ENCODE assay signal across 17 cellular contexts in genomic region chr21:26365849-26366248, GRCh38.
DNase-seq lines count a peak whose midpoint lies in the region; ATAC-seq and TF ChIP-seq lines count a peak whose summit lies in the region.
"Had no signal": no experiment of that assay in that cellular context is flagged by ENCODE, and none has a peak within 500 bp of the region (broad histone marks: within the 10 kb centered on the region; RNA-seq: fewer than 3 reads in every experiment).

No MANE protein-coding gene starts in this region.

- peak; percentile 12 for DNase-seq in NCI-H69 (lab: John Stamatoyannopoulos, UW)
- no peak for DNase-seq in RWPE2 (ENCODE audit: low spot score)
- DNase-seq in epithelial cell of proximal tubule (ENCODE audit: low read depth), result peak; percentile 35
- DNase-seq in kidney tubule cell (ENCODE audit: low spot score), result peak; percentile 91
- DNase-seq in GM10248 (ENCODE audit: extremely low spot score), result no peak
- DNase-seq in stimulated activated naive CD8-positive, alpha-beta T cell treated with anti-CD3 and anti-CD28 coated beads, Interleukin-15, amount 100 ng/mL, for 72 hours, result no peak
- DNase-seq in OCI-M1 (lab: John Stamatoyannopoulos, UW), result no peak
- DNase-seq: BE2C; CD4-positive, alpha-beta memory T cell; DMS79 treated with DMSO at 0.1 percent for 48 hours; EL; GDM1; HCEC 1CT; HFFc6 had no signal

- H3K27ac Mint-ChIP-seq in stimulated activated naive CD8-positive, alpha-beta T cell treated with anti-CD3 and anti-CD28 coated beads, Interleukin-15, amount 100 ng/mL, for 72 hours, result no peak overlapping the region
- H3K27ac Mint-ChIP-seq: HFFc6 had no signal

- no peak overlapping the region for H3K27ac ChIP-seq in RWPE2 (ENCODE audit: poor library complexity, severe bottlenecking)
- H3K27ac ChIP-seq: A549, C4-2B had no signal

- H3K9me3 Mint-ChIP-seq in stimulated activated naive CD8-positive, alpha-beta T cell treated with anti-CD3 and anti-CD28 coated beads, Interleukin-15, amount 100 ng/mL, for 72 hours, result no peaks in the 10 kb centered on the region
- H3K9me3 Mint-ChIP-seq: CD4-positive, alpha-beta memory T cell; HFFc6 had no signal

- no peak overlapping the region for H3K4me3 ChIP-seq in RWPE2 (ENCODE audit: severe bottlenecking)
- H3K4me3 ChIP-seq in epithelial cell of proximal tubule (ENCODE audit: low read depth, low read length), result no peak overlapping the region
- H3K4me3 ChIP-seq: A549 had no signal

- no peaks in the 10 kb centered on the region for H3K27me3 ChIP-seq in RWPE2 (ENCODE audit: insufficient read depth, poor library complexity, severe bottlenecking)
- H3K27me3 ChIP-seq: BE2C had no signal

- no peaks in the 10 kb centered on the region for H3K4me1 Mint-ChIP-seq in stimulated activated naive CD8-positive, alpha-beta T cell treated with anti-CD3 and anti-CD28 coated beads, Interleukin-15, amount 100 ng/mL, for 72 hours
- H3K4me1 Mint-ChIP-seq: CD4-positive, alpha-beta memory T cell had no signal

- H3K36me3 ChIP-seq in RWPE2 (ENCODE audit: low read depth), result no peaks in the 10 kb centered on the region
- H3K36me3 ChIP-seq: BE2C had no signal

- H3K9me3 ChIP-seq in RWPE2 (ENCODE audit: severe bottlenecking), result no peaks in the 10 kb centered on the region
- H3K9me3 ChIP-seq: A549, BE2C had no signal

- POLR2A ChIA-PET in GM10248 (lab: Yijun Ruan, JAX), result no interaction called here

- H3K27me3 Mint-ChIP-seq in stimulated activated naive CD8-positive, alpha-beta T cell treated with anti-CD3 and anti-CD28 coated beads, Interleukin-15, amount 100 ng/mL, for 72 hours, result no peaks in the 10 kb centered on the region

- TF ChIP-seq CTCF in RWPE2 (IDR thresholded peaks at IDR 0.05; ENCODE audit: poor library complexity, severe bottlenecking), result no peak
- TF ChIP-seq CTCF in epithelial cell of proximal tubule (conservative IDR thresholded peaks at IDR 0.05; ENCODE audit: low read depth, low read length), result no peak
- no peak for TF ChIP-seq CTCF in GM10248 (IDR thresholded peaks at IDR 0.05; ENCODE audit: control extremely low read depth, extremely low read depth, low read depth, missing control alignments)

- H3K4me3 Mint-ChIP-seq in stimulated activated naive CD8-positive, alpha-beta T cell treated with anti-CD3 and anti-CD28 coated beads, Interleukin-15, amount 100 ng/mL, for 72 hours, result no peak overlapping the region
- H3K4me3 Mint-ChIP-seq: CD4-positive, alpha-beta memory T cell; HFFc6 had no signal

- ATAC-seq in RWPE2 (ENCODE audit: low read depth), result 0 out of 3 replicates have a peak, but pooled peaks have one; percentile 40
- ATAC-seq in stimulated activated naive CD8-positive, alpha-beta T cell treated with anti-CD3 and anti-CD28 coated beads, Interleukin-15, amount 100 ng/mL, for 72 hours, result no peak
- no peak for ATAC-seq in HG03045 (IDR thresholded peaks at IDR 0.05; ENCODE audit: unreplicated experiment)
- ATAC-seq: A549 had no signal

- H3K4me1 ChIP-seq in RWPE2 (ENCODE audit: insufficient read depth, poor library complexity, severe bottlenecking), result no peaks in the 10 kb centered on the region
- H3K4me1 ChIP-seq: A549, BE2C had no signal

- CTCF ChIA-PET in GM10248 (lab: Yijun Ruan, JAX), result no interaction called here

Comparison
In these comparisons a context has a peak if more than half of its experiments do, and no peak if none do; other contexts are left out.
1. DNase-seq: peak in NCI-H69 (single experiment), epithelial cell of proximal tubule (single experiment) and kidney tubule cell (single experiment); none in RWPE2 (single experiment), GM10248 (single experiment), stimulated activated naive CD8-positive, alpha-beta T cell treated with anti-CD3 and anti-CD28 coated beads, Interleukin-15, amount 100 ng/mL, for 72 hours (0 of 2) and OCI-M1 (single experiment).